In genomic region chr2:77161009-77161408, GRCh38 we compare ENCODE assay signal across 16 cellular contexts.
DNase-seq lines count a peak whose midpoint lies in the region; ATAC-seq and TF ChIP-seq lines count a peak whose summit lies in the region.
"Had no signal": no experiment of that assay in that cellular context is flagged by ENCODE, and none has a peak within 500 bp of the region (broad histone marks: within the 10 kb centered on the region; RNA-seq: fewer than 3 reads in every experiment).

No MANE protein-coding gene starts in this region.

- H3K27ac ChIP-seq in endodermal cell (ENCODE audit: low read depth, low read length) = no peak overlapping the region
- H3K27ac ChIP-seq: left lung had no signal

- H3K36me3 Mint-ChIP-seq in endodermal cell (ENCODE audit: low read depth) = peaks cover 3% of the 10 kb centered on the region
- H3K36me3 Mint-ChIP-seq: activated naive CD8-positive, alpha-beta T cell treated with anti-CD3 and anti-CD28 coated beads, Interleukin-2, amount 10 ng/mL, durations not matched to agents 7 days and 5 days had no signal

- H3K36me3 ChIP-seq in MG63 (no peaks in the 10 kb centered on the region), kidney epithelial cell (ENCODE audit: control insufficient read depth, insufficient read depth, low read length) (no peaks in the 10 kb centered on the region), endodermal cell (ENCODE audit: control insufficient read depth, insufficient read depth, low read length) (no peaks in the 10 kb centered on the region)
- H3K36me3 ChIP-seq: left lung had no signal

- ATAC-seq in HG03159 (IDR thresholded peaks at IDR 0.05; ENCODE audit: unreplicated experiment) = no peak
- ATAC-seq: left lung had no signal

- H3K4me1 ChIP-seq in endodermal cell (ENCODE audit: control insufficient read depth, insufficient read depth, low read length) = no peaks in the 10 kb centered on the region
- H3K4me1 ChIP-seq: left lung had no signal

- DNase-seq in Daoy (ENCODE audit: low read depth) (peak; percentile 71), MG63 (peak; percentile 38), astrocyte of the cerebellum (ENCODE audit: low read depth) (peak; percentile 67), kidney epithelial cell (ENCODE audit: low read depth) (peak; percentile 74), NCI-H510A treated with DMSO at 0.1 percent for 48 hours (lab: John Stamatoyannopoulos, UW) (no peak), endodermal cell (no peak), DMS153 (lab: John Stamatoyannopoulos, UW) (no peak)
- DNase-seq: activated CD4-positive, CD25-positive, alpha-beta regulatory T cell; activated naive CD8-positive, alpha-beta T cell treated with anti-CD3 and anti-CD28 coated beads, Interleukin-2, amount 10 ng/mL, durations not matched to agents 7 days and 5 days; central memory CD4-positive, alpha-beta T cell; effector CD4-positive, alpha-beta T cell; KG1; left lung; NCI-H1105; T-helper 1 cell had no signal

- H3K4me1 Mint-ChIP-seq in endodermal cell = no peaks in the 10 kb centered on the region
- H3K4me1 Mint-ChIP-seq: activated naive CD8-positive, alpha-beta T cell treated with anti-CD3 and anti-CD28 coated beads, Interleukin-2, amount 10 ng/mL, durations not matched to agents 7 days and 5 days had no signal

- H3K4me3 Mint-ChIP-seq in endodermal cell = no peak overlapping the region
- H3K4me3 Mint-ChIP-seq: activated naive CD8-positive, alpha-beta T cell treated with anti-CD3 and anti-CD28 coated beads, Interleukin-2, amount 10 ng/mL, durations not matched to agents 7 days and 5 days had no signal

- H3K27me3 Mint-ChIP-seq in endodermal cell (ENCODE audit: insufficient read depth) = no peaks in the 10 kb centered on the region
- H3K27me3 Mint-ChIP-seq: activated naive CD8-positive, alpha-beta T cell treated with anti-CD3 and anti-CD28 coated beads, Interleukin-2, amount 10 ng/mL, durations not matched to agents 7 days and 5 days had no signal

- H3K4me3 ChIP-seq in MG63 (no peak overlapping the region), astrocyte of the cerebellum (ENCODE audit: low read depth, low read length) (no peak overlapping the region), kidney epithelial cell (ENCODE audit: low read depth, low read length) (no peak overlapping the region), endodermal cell (ENCODE audit: low read length) (no peak overlapping the region)
- H3K4me3 ChIP-seq: left lung had no signal

- H3K9me3 Mint-ChIP-seq in endodermal cell = peaks cover 48% of the 10 kb centered on the region

- TF ChIP-seq CTCF in astrocyte of the cerebellum (IDR thresholded peaks at IDR 0.05; ENCODE audit: low read depth, low read length, missing control alignments) (no peak), kidney epithelial cell (IDR thresholded peaks at IDR 0.05; ENCODE audit: insufficient read depth, low read length, poor library complexity, severe bottlenecking) (no peak), endodermal cell (conservative IDR thresholded peaks at IDR 0.05) (no peak)

- H3K27me3 ChIP-seq in MG63 (no peaks in the 10 kb centered on the region), kidney epithelial cell (ENCODE audit: control insufficient read depth, insufficient read depth, low read length) (no peaks in the 10 kb centered on the region), endodermal cell (ENCODE audit: control insufficient read depth, insufficient read depth, low read length, poor library complexity, severe bottlenecking) (no peaks in the 10 kb centered on the region)
- H3K27me3 ChIP-seq: left lung had no signal

- 90 to 91% methylated on average over 5 of the region's 5 CpGs for WGBS in endodermal cell (ENCODE audit: insufficient coverage in 1 of 2, insufficient read length in 1 of 2), 2 experiments

- H3K9me3 ChIP-seq in MG63 (no peaks in the 10 kb centered on the region), endodermal cell (ENCODE audit: control insufficient read depth, low read length) (peaks cover 14% of the 10 kb centered on the region)

- no peak overlapping the region for H3K9ac ChIP-seq in endodermal cell (ENCODE audit: extremely low read depth, low read length, poor library complexity, severe bottlenecking)

- in situ Hi-C loops in astrocyte of the cerebellum (cut with HindIII; ENCODE audit: low sequenced_read_pairs) = no loop called here

- no peak overlapping the region for H3K27ac Mint-ChIP-seq in endodermal cell
- H3K27ac Mint-ChIP-seq: activated naive CD8-positive, alpha-beta T cell treated with anti-CD3 and anti-CD28 coated beads, Interleukin-2, amount 10 ng/mL, durations not matched to agents 7 days and 5 days had no signal

Comparison
In these comparisons a context has a peak if more than half of its experiments do, and no peak if none do; other contexts are left out.
1. DNase-seq: peak in Daoy (single experiment), MG63 (single experiment), astrocyte of the cerebellum (single experiment) and kidney epithelial cell (single experiment); none in NCI-H510A treated with DMSO at 0.1 percent for 48 hours (single experiment), endodermal cell (single experiment) and DMS153 (single experiment).